In the genomic region with DNA sequence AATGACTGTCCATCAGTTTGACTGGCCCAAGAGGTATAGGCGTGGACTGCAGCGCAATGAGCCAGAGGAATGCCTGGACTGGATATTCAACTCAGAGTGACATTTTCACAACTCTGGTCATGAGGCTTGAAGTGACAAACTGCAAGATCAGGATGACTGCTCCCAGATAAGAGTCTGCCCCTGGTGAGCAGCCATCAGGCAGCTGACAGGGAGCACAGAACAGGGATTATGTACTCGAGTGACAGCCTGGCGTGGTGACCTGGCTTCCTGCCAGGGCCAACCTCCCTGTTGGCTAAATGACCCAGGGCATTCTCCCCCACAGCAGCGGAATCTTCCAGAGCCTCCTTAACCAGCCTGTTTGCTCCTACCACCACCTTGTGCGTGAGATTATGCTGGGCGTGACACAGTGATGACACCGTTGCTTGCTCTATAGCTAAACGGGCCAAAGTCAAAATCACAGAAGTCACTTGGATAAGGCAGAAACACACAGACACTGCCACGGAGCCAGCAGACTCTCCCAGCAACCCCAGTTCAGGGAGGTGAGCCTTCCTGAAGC, we compare ENCODE assay signal across 8 cellular contexts.
A peak's percentile ranks its signal among the peaks of the same experiment; 100 is the strongest.
DNase-seq lines count a peak whose midpoint lies in the region; ATAC-seq and FAIRE-seq lines count a peak whose summit lies in the region.

No MANE protein-coding gene starts in this region.

- H3K36me3 Mint-ChIP-seq in stimulated activated naive B cell treated with anti-CD40 and anti-IgM and Interleukin-4, amounts not matched to agents 10 μg/mL and 1 μg/mL and 100 μg/mL, for 72 hours, result no peaks in the 10 kb centered on the region

- peak; percentile 49 for FAIRE-seq in RCC 7860 (lab: Jason Lieb, UNC)

- peak; percentile 6 to 10 for ATAC-seq in stimulated activated naive B cell treated with anti-CD40 and anti-IgM and Interleukin-4, amounts not matched to agents 10 μg/mL and 1 μg/mL and 100 μg/mL, for 72 hours (replicated peaks)
- ATAC-seq in HG03108 (IDR thresholded peaks at IDR 0.05; ENCODE audit: unreplicated experiment) (no peak), GM18498 (IDR thresholded peaks at IDR 0.05; ENCODE audit: unreplicated experiment) (no peak)

- no peaks in the 10 kb centered on the region for H3K27me3 Mint-ChIP-seq in stimulated activated naive B cell treated with anti-CD40 and anti-IgM and Interleukin-4, amounts not matched to agents 10 μg/mL and 1 μg/mL and 100 μg/mL, for 72 hours

- H3K4me1 Mint-ChIP-seq in stimulated activated naive B cell treated with anti-CD40 and anti-IgM and Interleukin-4, amounts not matched to agents 10 μg/mL and 1 μg/mL and 100 μg/mL, for 72 hours, result peaks cover 17 to 30% of the 10 kb centered on the region in 2 donors

- H3K9me3 Mint-ChIP-seq in stimulated activated naive B cell treated with anti-CD40 and anti-IgM and Interleukin-4, amounts not matched to agents 10 μg/mL and 1 μg/mL and 100 μg/mL, for 72 hours, result no peaks in the 10 kb centered on the region

- no peak overlapping the region for H3K4me3 Mint-ChIP-seq in stimulated activated naive B cell treated with anti-CD40 and anti-IgM and Interleukin-4, amounts not matched to agents 10 μg/mL and 1 μg/mL and 100 μg/mL, for 72 hours

- DNase-seq in DMS 273 (lab: John Stamatoyannopoulos, UW; ENCODE audit: unreplicated experiment), result peak; percentile 35
- DNase-seq in DMS 273 treated with DMSO at 0.1 percent for 48 hours (lab: John Stamatoyannopoulos, UW), result no peak
- DNase-seq in RCC 7860 (ENCODE audit: low spot score), result peak; percentile 73
- DNase-seq in hypothalamus (lab: John Stamatoyannopoulos, UW), result peak in 32 of 51 donors; percentile 1 to 56 (median 16)
- no peak for DNase-seq in stimulated activated naive B cell treated with anti-CD40 and anti-IgM and Interleukin-4, amounts not matched to agents 10 μg/mL and 1 μg/mL and 100 μg/mL, for 72 hours
- DNase-seq in NCI-H128 (lab: John Stamatoyannopoulos, UW; ENCODE audit: unreplicated experiment), result no peak

- H3K27ac Mint-ChIP-seq in stimulated activated naive B cell treated with anti-CD40 and anti-IgM and Interleukin-4, amounts not matched to agents 10 μg/mL and 1 μg/mL and 100 μg/mL, for 72 hours, result no peak overlapping the region

Comparison
In these comparisons a context has a peak if more than half of its experiments do, and no peak if none do; other contexts are left out.
1. DNase-seq: peak in DMS 273 (single experiment), RCC 7860 (single experiment) and hypothalamus (32 of 51); none in DMS 273 treated with DMSO at 0.1 percent for 48 hours (single experiment), stimulated activated naive B cell treated with anti-CD40 and anti-IgM and Interleukin-4, amounts not matched to agents 10 μg/mL and 1 μg/mL and 100 μg/mL, for 72 hours (single experiment) and NCI-H128 (single experiment).
2. ATAC-seq: peak in stimulated activated naive B cell treated with anti-CD40 and anti-IgM and Interleukin-4, amounts not matched to agents 10 μg/mL and 1 μg/mL and 100 μg/mL, for 72 hours (2 of 2); none in HG03108 (single experiment) and GM18498 (single experiment).